18 cellular contexts compared by ENCODE assay signal in genomic region chr18:25422230-25422629, GRCh38.
DNase-seq lines count a peak whose midpoint lies in the region; ATAC-seq and TF ChIP-seq lines count a peak whose summit lies in the region.
"Had no signal": no experiment of that assay in that cellular context is flagged by ENCODE, and none has a peak within 500 bp of the region (broad histone marks: within the 10 kb centered on the region; RNA-seq: fewer than 3 reads in every experiment).

No MANE protein-coding gene starts in this region.

- H3K27me3 ChIP-seq in hepatocyte: peaks cover 7% of the 10 kb centered on the region
- no peaks in the 10 kb centered on the region for H3K27me3 ChIP-seq in prostate gland (replicated peaks; ENCODE audit: insufficient read depth)

- TF ChIP-seq CTCF in HEK293 (tag by site-specific recombination; IDR thresholded peaks at IDR 0.05) (no peak), hepatocyte (IDR thresholded peaks at IDR 0.05; ENCODE audit: poor library complexity) (no peak), prostate gland (IDR thresholded peaks at IDR 0.05) (no peak)

- CTCF ChIA-PET in HEK293 (lab: Yijun Ruan, JAX): no interaction called here

- H3K27ac ChIP-seq in HEK293 (ENCODE audit: extremely low read depth, low read depth, low read length) (no peak overlapping the region), hepatocyte (no peak overlapping the region), prostate gland (no peak overlapping the region)
- H3K27ac ChIP-seq: C4-2B had no signal

- no peaks in the 10 kb centered on the region for H3K9me2 ChIP-seq in hepatocyte (replicated peaks; ENCODE audit: insufficient read depth)

- TF ChIP-seq POLR2A in prostate gland (IDR thresholded peaks at IDR 0.05): no peak

- WGBS in hepatocyte (ENCODE audit: low lambda C conversion rate, missing lambda C conversion rate): 36% methylated on average over 1 of the region's 1 CpG
- WGBS in prostate gland: 40% methylated on average over 1 of the region's 1 CpG

- intact Hi-C loops in prostate gland (cut with DNase I): no loop called here

- H3K79me2 ChIP-seq in hepatocyte: no peaks in the 10 kb centered on the region

- no peak overlapping the region for H2AFZ ChIP-seq in hepatocyte
- H2AFZ ChIP-seq: GM23338 had no signal

- DNase-seq in OCI-M1 (lab: John Stamatoyannopoulos, UW) (peak; percentile 5), hepatocyte (ENCODE audit: low spot score) (peak; percentile 12), skeletal muscle cell (ENCODE audit: low read depth) (peak; percentile 8), NCI-H69 (lab: John Stamatoyannopoulos, UW) (no peak), prostate gland (ENCODE audit: low spot score) (no peak), kidney glomerular epithelial cell (lab: John Stamatoyannopoulos, UW) (no peak)
- DNase-seq: ACHN; AML-193; Calu3; CD4-positive, alpha-beta T cell; HCEC 1CT; HFFc6; KG1 had no signal

- H3K36me3 ChIP-seq in HEK293 (ENCODE audit: control insufficient read depth in 2 of 2, insufficient read depth in 1 of 2, low read length in 2 of 2) (no peaks in the 10 kb centered on the region), hepatocyte (replicated peaks; ENCODE audit: insufficient read depth, low read depth) (no peaks in the 10 kb centered on the region), prostate gland (no peaks in the 10 kb centered on the region)

- no peaks in the 10 kb centered on the region for H3K9me3 ChIP-seq in HEK293 (ENCODE audit: control insufficient read depth, insufficient read depth, low read depth, low read length)
- H3K9me3 ChIP-seq in hepatocyte (ENCODE audit: low read depth): no peaks in the 10 kb centered on the region
- no peaks in the 10 kb centered on the region for H3K9me3 ChIP-seq in prostate gland

- H3K4me2 ChIP-seq in hepatocyte: no peak overlapping the region
- H3K4me2 ChIP-seq: GM23338 had no signal

- no peak for ATAC-seq in GM18520 (IDR thresholded peaks at IDR 0.05; ENCODE audit: unreplicated experiment)
- ATAC-seq: GM23338, HepG2 had no signal

- H3K4me3 ChIP-seq in HEK293 (ENCODE audit: low read depth, low read length): no peak overlapping the region
- H3K4me3 ChIP-seq in hepatocyte: no peak overlapping the region
- no peak overlapping the region for H3K4me3 ChIP-seq in skeletal muscle cell (ENCODE audit: low read depth, low read length)
- no peak overlapping the region for H3K4me3 ChIP-seq in prostate gland
- H3K4me3 ChIP-seq: GM23338 had no signal

- no peaks in the 10 kb centered on the region for H3K4me1 ChIP-seq in HEK293 (ENCODE audit: control insufficient read depth, insufficient read depth, low read length)
- no peaks in the 10 kb centered on the region for H3K4me1 ChIP-seq in hepatocyte (ENCODE audit: insufficient read depth)
- no peaks in the 10 kb centered on the region for H3K4me1 ChIP-seq in prostate gland (replicated peaks)

- H4K20me1 ChIP-seq in hepatocyte (ENCODE audit: insufficient read depth, poor library complexity, severe bottlenecking): no peaks in the 10 kb centered on the region

- POLR2A ChIA-PET in HEK293 (lab: Yijun Ruan, JAX): no interaction called here

TF ChIP-seq in HEK293, 187 proteins besides CTCF, POLR2A, EP300 and RAD21:
- TF ChIP-seq PBX3 (CRISPR knock-in tag; IDR thresholded peaks at IDR 0.05) (no peak), PRDM1 (tag by site-specific recombination; IDR thresholded peaks at IDR 0.05) (0 out of 2 replicates have a peak, but pooled peaks have one; percentile 16), HIC1 (tag by site-specific recombination; IDR thresholded peaks at IDR 0.05) (no peak)
TF ChIP-seq in HEK293: peak in this region for 1.

Comparison
In these comparisons a context has a peak if more than half of its experiments do, and no peak if none do; other contexts are left out.
1. DNase-seq: peak in OCI-M1 (single experiment), hepatocyte (single experiment) and skeletal muscle cell (single experiment); none in NCI-H69 (single experiment), prostate gland (single experiment) and kidney glomerular epithelial cell (single experiment).